In the genomic region with DNA sequence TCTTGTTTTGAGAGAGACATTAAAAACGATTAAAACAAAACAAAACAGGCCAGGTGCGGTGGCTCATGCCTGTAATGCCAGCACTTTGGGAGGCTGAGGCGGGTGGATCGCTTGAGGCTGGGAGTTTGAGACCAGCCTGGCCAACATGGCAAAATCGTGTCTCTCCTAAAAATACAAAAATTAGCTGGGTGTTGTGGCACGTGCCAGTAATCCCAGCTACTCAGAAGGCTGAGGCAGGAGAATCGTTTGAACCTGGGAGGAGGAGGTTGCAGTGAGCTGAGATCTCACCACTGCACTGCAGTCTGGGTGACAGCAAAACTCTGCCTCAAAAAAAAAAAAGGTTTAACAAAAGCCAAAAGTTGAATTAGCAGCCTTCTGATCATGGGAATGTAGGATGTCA, we compare ENCODE assay signal across 9 cellular contexts. TPM values are rescaled to one million over a fixed set of nuclear protein-coding genes. Genes with fewer than 3 reads are reported as not detected.
A peak's percentile ranks its signal among the peaks of the same experiment; 100 is the strongest.
DNase-seq lines count a peak whose midpoint lies in the region; ATAC-seq, FAIRE-seq and TF ChIP-seq lines count a peak whose summit lies in the region.
"Not testable (repeated sequence)": the region's sequence is repeated elsewhere in the genome, so short reads cannot be mapped to it uniquely, and the experiment has no call there.
"Had no signal": no experiment of that assay in that cellular context is flagged by ENCODE, and none has a peak within 500 bp of the region (broad histone marks: within the 10 kb centered on the region; RNA-seq: fewer than 3 reads in every experiment).

No MANE protein-coding gene starts in this region.

- TF ChIP-seq POLR2A in NB4 (IDR thresholded peaks at IDR 0.05; ENCODE audit: extremely low read depth, insufficient read length); esophagus muscularis mucosa (IDR thresholded peaks at IDR 0.05; ENCODE audit: low read depth); gastrocnemius medialis (IDR thresholded peaks at IDR 0.05): not testable (repeated sequence)

- not testable (repeated sequence) for H3K56ac ChIP-seq in mesendoderm (ENCODE audit: low read length)

- H3K4me1 ChIP-seq in ES-I3 (ENCODE audit: insufficient read depth, low read length); astrocyte (ENCODE audit: insufficient read depth, low read length); mesendoderm (ENCODE audit: control insufficient read depth, low read depth, low read length); upper lobe of right lung: not testable (repeated sequence)
- H3K4me1 ChIP-seq in esophagus muscularis mucosa: peaks cover 0 to 14% (median 12%) of the 10 kb centered on the region in 4 donors
- H3K4me1 ChIP-seq in gastrocnemius medialis: peaks cover 13 to 18% of the 10 kb centered on the region in 2 donors

- in situ Hi-C loops in gastrocnemius medialis (cut with MboI; ENCODE audit: low sequenced_read_pairs in 4 of 4): loop anchor here in 1 of 4 donors (5.0 to 10.0 kb wide), 2 partner anchors 64 kb away; no protein-coding TSS in a partner anchor

- not testable (repeated sequence) for H3K36me3 ChIP-seq in ES-I3 (ENCODE audit: insufficient read depth, low read length); astrocyte (ENCODE audit: insufficient read depth, low read length); esophagus muscularis mucosa; mesendoderm (ENCODE audit: control insufficient read depth, insufficient read depth, low read length); upper lobe of right lung
- peaks cover 0 to 25% of the 10 kb centered on the region in 2 donors for H3K36me3 ChIP-seq in gastrocnemius medialis

- not testable (repeated sequence) for H4K5ac ChIP-seq in mesendoderm (ENCODE audit: low read length)

- H3K27ac Mint-ChIP-seq in activated CD4-positive, alpha-beta T cell treated with anti-CD3 and anti-CD28 coated beads, Interleukin-2, amount 10 ng/mL, durations not matched to agents 24 days and 14 days: peak overlapping the region; percentile 88
- not testable (repeated sequence) for H3K27ac Mint-ChIP-seq in astrocyte (ENCODE audit: unreplicated experiment)

- H3K4me3 ChIP-seq in NB4 (ENCODE audit: low read depth, low read length) (peak overlapping the region; percentile 91), astrocyte (ENCODE audit: insufficient read depth, low read depth, low read length) (peak overlapping the region; percentile 68), esophagus muscularis mucosa (peak overlapping the region; percentile 5 to 61 (median 61)), gastrocnemius medialis (peak overlapping the region; percentile 69 to 74 (median 73)), upper lobe of right lung (peak overlapping the region; percentile 67)
- not testable (repeated sequence) for H3K4me3 ChIP-seq in mesendoderm (ENCODE audit: low read length)

- H3K9me3 ChIP-seq in ES-I3 (ENCODE audit: control insufficient read depth, insufficient read depth, low read length); astrocyte (ENCODE audit: insufficient read depth, low read depth, low read length); esophagus muscularis mucosa; gastrocnemius medialis; upper lobe of right lung: not testable (repeated sequence)

- H2AK5ac ChIP-seq in mesendoderm (ENCODE audit: low read length): not testable (repeated sequence)

- H3K27me3 Mint-ChIP-seq in activated CD4-positive, alpha-beta T cell treated with anti-CD3 and anti-CD28 coated beads, Interleukin-2, amount 10 ng/mL, durations not matched to agents 24 days and 14 days: not testable (repeated sequence)
- H3K27me3 Mint-ChIP-seq in astrocyte (ENCODE audit: low read depth, unreplicated experiment): peaks cover 16% of the 10 kb centered on the region

- H3K4me2 ChIP-seq in astrocyte (ENCODE audit: low read length) (peak overlapping the region; percentile 96), mesendoderm (ENCODE audit: low read length) (peak overlapping the region; percentile 4)

- not testable (repeated sequence) for H2BK5ac ChIP-seq in mesendoderm (ENCODE audit: low read length)

- not testable (repeated sequence) for H3K79me1 ChIP-seq in mesendoderm (ENCODE audit: low read length)

- not testable (repeated sequence) for FAIRE-seq in astrocyte (lab: Jason Lieb, UNC)

- not testable (repeated sequence) for H2AFZ ChIP-seq in astrocyte (ENCODE audit: low read depth, low read length)

- TF ChIP-seq CTCF in NB4 (IDR thresholded peaks at IDR 0.05; ENCODE audit: low read depth, low read length); astrocyte (IDR thresholded peaks at IDR 0.05; ENCODE audit: insufficient read depth, low read depth, low read length); esophagus muscularis mucosa (IDR thresholded peaks at IDR 0.05); gastrocnemius medialis (IDR thresholded peaks at IDR 0.05 in 4 of 5, conservative IDR thresholded peaks at IDR 0.05 in 1 of 5); upper lobe of right lung (IDR thresholded peaks at IDR 0.05): not testable (repeated sequence)

- peak in 1 of 2 donors; percentile 12 for ATAC-seq in gastrocnemius medialis
- ATAC-seq in upper lobe of right lung: not testable (repeated sequence)

- H2BK15ac ChIP-seq in mesendoderm (replicated peaks; ENCODE audit: low read depth): not testable (repeated sequence)

- H3K18ac ChIP-seq in mesendoderm (ENCODE audit: low read length): not testable (repeated sequence)

- DNase-seq in NB4 (ENCODE audit: low read depth); astrocyte (ENCODE audit: low read depth); esophagus muscularis mucosa (ENCODE audit: extremely low spot score); mesendoderm; gastrocnemius medialis; upper lobe of right lung: not testable (repeated sequence)
- DNase-seq in activated CD4-positive, alpha-beta T cell treated with anti-CD3 and anti-CD28 coated beads, Interleukin-2, amount 10 ng/mL, durations not matched to agents 24 days and 14 days: peak; percentile 74

- not testable (repeated sequence) for H4K8ac ChIP-seq in mesendoderm (ENCODE audit: low read depth, low read length)

- H3K23ac ChIP-seq in mesendoderm (ENCODE audit: low read length): not testable (repeated sequence)

- H2BK120ac ChIP-seq in mesendoderm (ENCODE audit: low read depth, low read length): not testable (repeated sequence)

- peaks cover 16% of the 10 kb centered on the region for H3K27me3 ChIP-seq in astrocyte (ENCODE audit: insufficient read depth, low read length)
- peaks cover 0 to 46% (median 9%) of the 10 kb centered on the region in 4 donors for H3K27me3 ChIP-seq in esophagus muscularis mucosa
- not testable (repeated sequence) for H3K27me3 ChIP-seq in mesendoderm (ENCODE audit: insufficient read depth, low read length, poor library complexity); gastrocnemius medialis
- H3K27me3 ChIP-seq in upper lobe of right lung: peaks cover 20% of the 10 kb centered on the region

- not testable (repeated sequence) for H4K20me1 ChIP-seq in astrocyte (ENCODE audit: insufficient read depth, low read length)

- WGBS in esophagus muscularis mucosa: 51% methylated on average over 7 of the region's 7 CpGs
- WGBS in mesendoderm (ENCODE audit: extremely low coverage, insufficient coverage, low lambda C conversion rate): no CpG with 5 or more reads among the region's 7 CpGs

- intact Hi-C loops in activated CD4-positive, alpha-beta T cell treated with anti-CD3 and anti-CD28 coated beads, Interleukin-2, amount 10 ng/mL, durations not matched to agents 24 days and 14 days (cut with micrococcal nuclease): loop anchor here (2.0 to 5.0 kb wide), 2 partner anchors 64 to 379 kb away; a partner anchor contains a TSS
- intact Hi-C loops in esophagus muscularis mucosa (cut with DNase I); upper lobe of right lung (cut with DNase I): not testable (repeated sequence)
- intact Hi-C loops in gastrocnemius medialis (cut with DNase I; ENCODE audit: low total_unique reads): loop anchor here (5.0 to 10.0 kb wide), 5 partner anchors 66 to 896 kb away; a partner anchor contains a TSS

- H3K36me3 Mint-ChIP-seq in activated CD4-positive, alpha-beta T cell treated with anti-CD3 and anti-CD28 coated beads, Interleukin-2, amount 10 ng/mL, durations not matched to agents 24 days and 14 days (ENCODE audit: low read depth): peaks cover 52% of the 10 kb centered on the region
- H3K36me3 Mint-ChIP-seq in astrocyte (ENCODE audit: low read depth, unreplicated experiment): not testable (repeated sequence)

- not testable (repeated sequence) for H3K9me3 Mint-ChIP-seq in activated CD4-positive, alpha-beta T cell treated with anti-CD3 and anti-CD28 coated beads, Interleukin-2, amount 10 ng/mL, durations not matched to agents 24 days and 14 days; astrocyte (ENCODE audit: unreplicated experiment)

- peak overlapping the region; percentile 99 for H3K9ac ChIP-seq in ES-I3 (ENCODE audit: low read depth, low read length)
- H3K9ac ChIP-seq in astrocyte (ENCODE audit: low read length); mesendoderm (ENCODE audit: low read length): not testable (repeated sequence)

- not testable (repeated sequence) for TF ChIP-seq EP300 in esophagus muscularis mucosa (IDR thresholded peaks at IDR 0.05)

- peak overlapping the region; percentile 97 for H3K4me3 Mint-ChIP-seq in activated CD4-positive, alpha-beta T cell treated with anti-CD3 and anti-CD28 coated beads, Interleukin-2, amount 10 ng/mL, durations not matched to agents 24 days and 14 days
- peak overlapping the region; percentile 95 for H3K4me3 Mint-ChIP-seq in astrocyte (ENCODE audit: unreplicated experiment)

- H3K4ac ChIP-seq in mesendoderm (ENCODE audit: low read depth, low read length): not testable (repeated sequence)

- H3K79me2 ChIP-seq in astrocyte (ENCODE audit: insufficient read depth, low read length); mesendoderm (ENCODE audit: control insufficient read depth, insufficient read depth, low read length): not testable (repeated sequence)

- H3K27ac ChIP-seq in astrocyte (ENCODE audit: low read depth, low read length); esophagus muscularis mucosa (replicated peaks in 1 of 4); mesendoderm (ENCODE audit: low read depth, low read length): not testable (repeated sequence)
- peak overlapping the region; percentile 93 to 96 (median 94) for H3K27ac ChIP-seq in gastrocnemius medialis
- peak overlapping the region; percentile 76 for H3K27ac ChIP-seq in upper lobe of right lung

- peaks cover 58% of the 10 kb centered on the region for H3K4me1 Mint-ChIP-seq in activated CD4-positive, alpha-beta T cell treated with anti-CD3 and anti-CD28 coated beads, Interleukin-2, amount 10 ng/mL, durations not matched to agents 24 days and 14 days
- H3K4me1 Mint-ChIP-seq in astrocyte (ENCODE audit: low read depth, unreplicated experiment): not testable (repeated sequence)

RNA-seq across cellular contexts. Expression of a gene that starts 1.1 kb away (rescaled TPM):
- 36.0 TPM in 2 replicates for total RNA-seq in activated CD4-positive, alpha-beta T cell treated with anti-CD3 and anti-CD28 coated beads, Interleukin-2, amount 10 ng/mL, durations not matched to agents 24 days and 14 days
- total RNA-seq in astrocyte: 1.9 and 2.1 TPM in 2 replicates
- 1 to 10 TPM; 4.6 to 9.4 (median 6.8) TPM for total RNA-seq in esophagus muscularis mucosa
- polyA plus RNA-seq in mesendoderm (2013, experiment 1 of 2): 7.4 TPM
- 7.3 TPM for polyA plus RNA-seq in mesendoderm (2013, experiment 2 of 2)
- total RNA-seq in gastrocnemius medialis: 10 to 100 TPM; 25.8 to 70.7 (median 38.8) TPM
- 9.8 TPM for total RNA-seq in upper lobe of right lung
- total RNA-seq: SK-MEL-5 had no signal
